ENCODE assay signal across 10 cellular contexts in genomic region chr12:124321556-124322270, GRCh38. TPM values are rescaled to one million over a fixed set of nuclear protein-coding genes. Genes with fewer than 3 reads are reported as not detected.
DNase-seq lines count a peak whose midpoint lies in the region; ATAC-seq and TF ChIP-seq lines count a peak whose summit lies in the region.
"Had no signal": no experiment of that assay in that cellular context is flagged by ENCODE, and none has a peak within 500 bp of the region (broad histone marks: within the 10 kb centered on the region; RNA-seq: fewer than 3 reads in every experiment).

No MANE protein-coding gene starts in this region.

- ATAC-seq in HG03378 (IDR thresholded peaks at IDR 0.05; ENCODE audit: unreplicated experiment): peak; percentile 19
- peak; percentile 22 to 28 for ATAC-seq in stimulated activated naive B cell treated with anti-CD40 and anti-IgM and Interleukin-4, amounts not matched to agents 10 μg/mL and 1 μg/mL and 100 μg/mL, for 72 hours (replicated peaks)

- TF ChIP-seq CTCF in MCF 10A (IDR thresholded peaks at IDR 0.05; ENCODE audit: unreplicated experiment) (no peak), breast epithelium (IDR thresholded peaks at IDR 0.05) (no peak), fibroblast of mammary gland (conservative IDR thresholded peaks at IDR 0.05; ENCODE audit: control insufficient read depth, insufficient read depth, low read depth, low read length) (no peak)

- POLR2A ChIA-PET in MCF 10A (lab: Yijun Ruan, JAX): no interaction called here

- no peak for TF ChIP-seq POLR2A in breast epithelium (IDR thresholded peaks at IDR 0.05)

- H3K4me1 ChIP-seq in breast epithelium: no peaks in the 10 kb centered on the region

- H3K4me1 Mint-ChIP-seq in MCF 10A (ENCODE audit: insufficient read depth, unreplicated experiment): no peaks in the 10 kb centered on the region
- H3K4me1 Mint-ChIP-seq in stimulated activated naive B cell treated with anti-CD40 and anti-IgM and Interleukin-4, amounts not matched to agents 10 μg/mL and 1 μg/mL and 100 μg/mL, for 72 hours: peaks cover 0 to 4% of the 10 kb centered on the region in 2 donors

- H3K27ac Mint-ChIP-seq in MCF 10A (ENCODE audit: low read depth, unreplicated experiment): no peak overlapping the region
- H3K27ac Mint-ChIP-seq in stimulated activated naive B cell treated with anti-CD40 and anti-IgM and Interleukin-4, amounts not matched to agents 10 μg/mL and 1 μg/mL and 100 μg/mL, for 72 hours: peak overlapping the region; percentile 56

- no peaks in the 10 kb centered on the region for H3K27me3 ChIP-seq in breast epithelium

- no TSS peak for BruUV-seq in MCF 10A (replicated peaks; lab: Mats Ljungman, UMichigan)

- H3K4me3 ChIP-seq in breast epithelium (no peak overlapping the region), fibroblast of mammary gland (ENCODE audit: control insufficient read depth, low read depth, low read length) (no peak overlapping the region)

- peak overlapping the region in 1 of 2 donors; percentile 5 for H3K27ac ChIP-seq in breast epithelium

- H3K27me3 Mint-ChIP-seq in MCF 10A (ENCODE audit: insufficient read depth, unreplicated experiment): peaks cover 13% of the 10 kb centered on the region
- no peaks in the 10 kb centered on the region for H3K27me3 Mint-ChIP-seq in stimulated activated naive B cell treated with anti-CD40 and anti-IgM and Interleukin-4, amounts not matched to agents 10 μg/mL and 1 μg/mL and 100 μg/mL, for 72 hours

- intact Hi-C loops in MCF 10A (cut with micrococcal nuclease) (loop anchor here (1.0 kb wide), 1 partner anchor 285 kb away; no protein-coding TSS in a partner anchor), breast epithelium (cut with DNase I; ENCODE audit: low total_unique reads) (loop anchor here (5.0 kb wide), 1 partner anchor 284 kb away; no protein-coding TSS in a partner anchor)

- no peaks in the 10 kb centered on the region for H3K9me3 Mint-ChIP-seq in MCF 10A (ENCODE audit: unreplicated experiment)
- peaks cover 7 to 9% of the 10 kb centered on the region in 2 donors for H3K9me3 Mint-ChIP-seq in stimulated activated naive B cell treated with anti-CD40 and anti-IgM and Interleukin-4, amounts not matched to agents 10 μg/mL and 1 μg/mL and 100 μg/mL, for 72 hours

- peaks cover 23% of the 10 kb centered on the region for H3K36me3 ChIP-seq in breast epithelium

- no peak overlapping the region for H3K4me3 Mint-ChIP-seq in MCF 10A (ENCODE audit: unreplicated experiment)
- H3K4me3 Mint-ChIP-seq in stimulated activated naive B cell treated with anti-CD40 and anti-IgM and Interleukin-4, amounts not matched to agents 10 μg/mL and 1 μg/mL and 100 μg/mL, for 72 hours: no peak overlapping the region

- H3K9me3 ChIP-seq in breast epithelium: peaks cover 11 to 12% of the 10 kb centered on the region in 2 donors

- DNase-seq in MCF 10A (ENCODE audit: unreplicated experiment): peak; percentile 21
- no peak for DNase-seq in breast epithelium (ENCODE audit: low spot score in 2 of 2)
- peak; percentile 37 for DNase-seq in fibroblast of mammary gland (ENCODE audit: low read depth)
- DNase-seq in stimulated activated naive B cell treated with anti-CD40 and anti-IgM and Interleukin-4, amounts not matched to agents 10 μg/mL and 1 μg/mL and 100 μg/mL, for 72 hours: no peak
- DNase-seq in cerebellum (ENCODE audit: low spot score): no peak
- DNase-seq in NK-92 (lab: John Stamatoyannopoulos, UW; ENCODE audit: unreplicated experiment): no peak
- no peak for DNase-seq in NCI-H1436 (lab: John Stamatoyannopoulos, UW)
- DNase-seq: NCI-H2029 had no signal

- CTCF ChIA-PET in MCF 10A (lab: Yijun Ruan, JAX): interaction anchor here (0.6 to 2.7 kb wide), 18 partner anchors 10 to 619 kb away, joined by 3 to 22 read pairs (median 4); no protein-coding TSS in a partner anchor

- H3K36me3 Mint-ChIP-seq in MCF 10A (ENCODE audit: insufficient read depth, unreplicated experiment): peaks cover 26% of the 10 kb centered on the region
- H3K36me3 Mint-ChIP-seq in stimulated activated naive B cell treated with anti-CD40 and anti-IgM and Interleukin-4, amounts not matched to agents 10 μg/mL and 1 μg/mL and 100 μg/mL, for 72 hours: peaks cover 28 to 38% of the 10 kb centered on the region in 2 donors

RNA-seq across cellular contexts. Expression of gene RFLNA, which starts 26.8 kb away (rescaled TPM):
- total RNA-seq in MCF 10A (2022): not detected in 2 replicates
- total RNA-seq in breast epithelium: 10 to 100 TPM in 1 of 3 donors, 1 to 10 TPM in 1, not detected in 1; 1.3 to 11.4 TPM
- 8.5 TPM for total RNA-seq in cerebellum
- total RNA-seq: esophagus mucosa had no signal

Comparison
In these comparisons a context has a peak if more than half of its experiments do, and no peak if none do; other contexts are left out.
1. DNase-seq: peak in MCF 10A (single experiment) and fibroblast of mammary gland (single experiment); none in breast epithelium (0 of 2), stimulated activated naive B cell treated with anti-CD40 and anti-IgM and Interleukin-4, amounts not matched to agents 10 μg/mL and 1 μg/mL and 100 μg/mL, for 72 hours (single experiment), cerebellum (single experiment), NK-92 (single experiment) and NCI-H1436 (single experiment).